In genomic region chr5:139379626-139380449, GRCh38 we compare ENCODE assay signal across 26 cellular contexts. TPM values are rescaled to one million over a fixed set of nuclear protein-coding genes. Genes with fewer than 3 reads are reported as not detected.
DNase-seq lines count a peak whose midpoint lies in the region; ATAC-seq and TF ChIP-seq lines count a peak whose summit lies in the region.
"Had no signal": no experiment of that assay in that cellular context is flagged by ENCODE, and none has a peak within 500 bp of the region (broad histone marks: within the 10 kb centered on the region; RNA-seq: fewer than 3 reads in every experiment).

No MANE protein-coding gene starts in this region.

- H2BK5ac ChIP-seq in neuronal stem cell (ENCODE audit: low read length), result no peak overlapping the region

- no peak for ATAC-seq in activated T-helper 17 cell treated with anti-CD3 and anti-CD28 coated beads, Interleukin-2, amount 50 U/mL, for 72 hours (replicated peaks)
- no peak for ATAC-seq in stimulated activated naive B cell treated with anti-CD40 and anti-IgM and Interleukin-4, amounts not matched to agents 10 μg/mL and 1 μg/mL and 100 μg/mL, for 72 hours (replicated peaks)
- ATAC-seq: activated CD8-positive, alpha-beta T cell treated with anti-CD3 and anti-CD28 coated beads for 36 hours; sciatic nerve had no signal

- H2BK12ac ChIP-seq in neuronal stem cell (ENCODE audit: low read length), result no peak overlapping the region

- peak overlapping the region; percentile 70 for H2AK5ac ChIP-seq in neuronal stem cell (ENCODE audit: low read depth, low read length)

- H2BK120ac ChIP-seq in neuronal stem cell (ENCODE audit: low read depth, low read length), result no peak overlapping the region

- H3K27me3 Mint-ChIP-seq in Caco-2 (ENCODE audit: insufficient read depth, unreplicated experiment), result no peaks in the 10 kb centered on the region
- H3K27me3 Mint-ChIP-seq in activated T-helper 17 cell treated with anti-CD3 and anti-CD28 coated beads, Interleukin-2, amount 50 U/mL, for 72 hours, result no peaks in the 10 kb centered on the region
- H3K27me3 Mint-ChIP-seq in stimulated activated naive B cell treated with anti-CD40 and anti-IgM and Interleukin-4, amounts not matched to agents 10 μg/mL and 1 μg/mL and 100 μg/mL, for 72 hours, result no peaks in the 10 kb centered on the region
- H3K27me3 Mint-ChIP-seq: activated CD8-positive, alpha-beta T cell treated with anti-CD3 and anti-CD28 coated beads for 36 hours; brain; stimulated activated naive CD8-positive, alpha-beta T cell treated with anti-CD3 and anti-CD28 coated beads, Interleukin-15, Interleukin-2, amounts not matched to agents 100 ng/mL and 50 ng/mL, for 24 hours had no signal

- H3K9ac ChIP-seq in neuronal stem cell (ENCODE audit: low read depth, low read length, poor library complexity), result peak overlapping the region; percentile 44

- no peak overlapping the region for H4K91ac ChIP-seq in neuronal stem cell (ENCODE audit: low read depth, low read length, poor library complexity)

- intact Hi-C loops in Caco-2 (cut with micrococcal nuclease; ENCODE audit: unreplicated experiment), result no loop called here

- peaks cover 28% of the 10 kb centered on the region for H3K4me1 ChIP-seq in Caco-2
- peaks cover 0 to 2% of the 10 kb centered on the region in 2 donors for H3K4me1 ChIP-seq in neuronal stem cell (ENCODE audit: control insufficient read depth in 2 of 2, insufficient read depth in 1 of 2, low read depth in 1 of 2, low read length in 2 of 2)

- no peak overlapping the region for H2AFZ ChIP-seq in neuronal stem cell (ENCODE audit: low read length)

- H3K9me3 Mint-ChIP-seq in Caco-2 (ENCODE audit: unreplicated experiment), result no peaks in the 10 kb centered on the region
- H3K9me3 Mint-ChIP-seq in activated T-helper 17 cell treated with anti-CD3 and anti-CD28 coated beads, Interleukin-2, amount 50 U/mL, for 72 hours, result no peaks in the 10 kb centered on the region
- no peaks in the 10 kb centered on the region for H3K9me3 Mint-ChIP-seq in stimulated activated naive B cell treated with anti-CD40 and anti-IgM and Interleukin-4, amounts not matched to agents 10 μg/mL and 1 μg/mL and 100 μg/mL, for 72 hours
- H3K9me3 Mint-ChIP-seq: activated CD8-positive, alpha-beta T cell treated with anti-CD3 and anti-CD28 coated beads for 36 hours; brain; nephron; stimulated activated naive CD8-positive, alpha-beta T cell treated with anti-CD3 and anti-CD28 coated beads, Interleukin-15, Interleukin-2, amounts not matched to agents 100 ng/mL and 50 ng/mL, for 24 hours had no signal

- peak overlapping the region; percentile 37 for H3K4ac ChIP-seq in neuronal stem cell (ENCODE audit: low read length)

- H3K36me3 ChIP-seq in Caco-2 (ENCODE audit: control insufficient read depth, insufficient read depth, low read length) (no peaks in the 10 kb centered on the region; the same call in 1 of the 2 replicates), neuronal stem cell (replicated peaks in 1 of 2; ENCODE audit: control insufficient read depth in 2 of 2, insufficient read depth in 2 of 2, low read length in 2 of 2) (peaks cover 0 to 4% of the 10 kb centered on the region in 2 donors)
- H3K36me3 ChIP-seq: SJSA1, thyroid gland had no signal

- no peak for TF ChIP-seq CTCF in Caco-2 (IDR thresholded peaks at IDR 0.05; ENCODE audit: insufficient read depth in 1 of 2, low read depth in 1 of 2, low read length in 1 of 2, severe bottlenecking in 1 of 2, unreplicated experiment in 1 of 2)

- POLR2A ChIA-PET in Caco-2 (lab: Charles Lee), result no interaction called here

- H3K27me3 ChIP-seq in Caco-2 (replicated peaks; ENCODE audit: control insufficient read depth, insufficient read depth, low read length) (no peaks in the 10 kb centered on the region), neuronal stem cell (ENCODE audit: control insufficient read depth in 3 of 3, insufficient read depth in 3 of 3, low read depth in 1 of 3, low read length in 3 of 3) (peaks cover 0 to 2% (median 0%) of the 10 kb centered on the region in 3 experiments)
- H3K27me3 ChIP-seq: Peyer's patch, SJSA1, thyroid gland had no signal

- H3K27ac Mint-ChIP-seq in Caco-2 (ENCODE audit: unreplicated experiment), result peak overlapping the region; percentile 71
- H3K27ac Mint-ChIP-seq in activated T-helper 17 cell treated with anti-CD3 and anti-CD28 coated beads, Interleukin-2, amount 50 U/mL, for 72 hours, result peak overlapping the region; percentile 37
- no peak overlapping the region for H3K27ac Mint-ChIP-seq in stimulated activated naive B cell treated with anti-CD40 and anti-IgM and Interleukin-4, amounts not matched to agents 10 μg/mL and 1 μg/mL and 100 μg/mL, for 72 hours
- H3K27ac Mint-ChIP-seq: activated CD8-positive, alpha-beta T cell treated with anti-CD3 and anti-CD28 coated beads for 36 hours; stimulated activated naive CD8-positive, alpha-beta T cell treated with anti-CD3 and anti-CD28 coated beads, Interleukin-15, Interleukin-2, amounts not matched to agents 100 ng/mL and 50 ng/mL, for 24 hours had no signal

- no peak overlapping the region for H2BK15ac ChIP-seq in neuronal stem cell (ENCODE audit: low read length)

- H4K8ac ChIP-seq in neuronal stem cell (ENCODE audit: low read depth, low read length), result peak overlapping the region; percentile 82

- BruUV-seq in Caco-2 (replicated peaks; lab: Mats Ljungman, UMichigan), result no TSS peak

- H3K14ac ChIP-seq in neuronal stem cell (ENCODE audit: low read length), result peak overlapping the region; percentile 89

- H3K4me3 Mint-ChIP-seq in Caco-2 (ENCODE audit: unreplicated experiment), result no peak overlapping the region
- H3K4me3 Mint-ChIP-seq in activated T-helper 17 cell treated with anti-CD3 and anti-CD28 coated beads, Interleukin-2, amount 50 U/mL, for 72 hours, result no peak overlapping the region
- H3K4me3 Mint-ChIP-seq in stimulated activated naive B cell treated with anti-CD40 and anti-IgM and Interleukin-4, amounts not matched to agents 10 μg/mL and 1 μg/mL and 100 μg/mL, for 72 hours, result no peak overlapping the region
- H3K4me3 Mint-ChIP-seq: activated CD8-positive, alpha-beta T cell treated with anti-CD3 and anti-CD28 coated beads for 36 hours; brain; nephron; stimulated activated naive CD8-positive, alpha-beta T cell treated with anti-CD3 and anti-CD28 coated beads, Interleukin-15, Interleukin-2, amounts not matched to agents 100 ng/mL and 50 ng/mL, for 24 hours had no signal

- no CpG with 5 or more reads among the region's 15 CpGs for WGBS in neuronal stem cell (ENCODE audit: extremely low coverage in 2 of 2, insufficient read length in 2 of 2, insufficient replicate concordance in 1 of 2), 2 donors

- CTCF ChIA-PET in Caco-2 (lab: Charles Lee), result no interaction called here

- DNase-seq in activated effector memory CD4-positive, alpha-beta T cell treated with anti-CD3 and anti-CD28 coated beads, Interleukin-2, amount 50 U/mL, for 16 hours, result peak; percentile 46
- no peak for DNase-seq in activated effector memory CD4-positive, alpha-beta T cell treated with Interleukin-2 at 50 U/mL for 16 hours
- no peak for DNase-seq in Caco-2
- DNase-seq in neuronal stem cell (ENCODE audit: low spot score), result no peak
- DNase-seq in NCI-H82 (lab: John Stamatoyannopoulos, UW), result no peak
- no peak for DNase-seq in stimulated activated naive B cell treated with anti-CD40 and anti-IgM and Interleukin-4, amounts not matched to agents 10 μg/mL and 1 μg/mL and 100 μg/mL, for 72 hours
- DNase-seq in NCI-H2171 (lab: John Stamatoyannopoulos, UW), result no peak
- DNase-seq: activated CD4-positive, CD25-positive, alpha-beta regulatory T cell treated with anti-CD3 and anti-CD28 coated beads, Interleukin-2, amount 50 U/mL, for 72 hours; activated CD8-positive, alpha-beta T cell treated with anti-CD3 and anti-CD28 coated beads for 36 hours; GDM1; NCI-H1105; NCI-H2029 treated with DMSO at 0.1 percent for 48 hours; NCI-H2227 treated with DMSO at 0.1 percent for 48 hours; NCI-H69; thyroid gland had no signal

- no peak overlapping the region for H3K4me2 ChIP-seq in neuronal stem cell (ENCODE audit: insufficient read depth, low read length, poor library complexity, severe bottlenecking)

- H3K23ac ChIP-seq in neuronal stem cell (ENCODE audit: low read depth, low read length, poor library complexity), result peak overlapping the region; percentile 73

- peaks cover 27% of the 10 kb centered on the region for H3K4me1 Mint-ChIP-seq in Caco-2 (ENCODE audit: low read depth, unreplicated experiment)
- peaks cover 6% of the 10 kb centered on the region for H3K4me1 Mint-ChIP-seq in activated T-helper 17 cell treated with anti-CD3 and anti-CD28 coated beads, Interleukin-2, amount 50 U/mL, for 72 hours
- peaks cover 20 to 35% of the 10 kb centered on the region in 2 donors for H3K4me1 Mint-ChIP-seq in stimulated activated naive B cell treated with anti-CD40 and anti-IgM and Interleukin-4, amounts not matched to agents 10 μg/mL and 1 μg/mL and 100 μg/mL, for 72 hours
- H3K4me1 Mint-ChIP-seq: brain had no signal

- H3K4me3 ChIP-seq in Caco-2 (ENCODE audit: low read depth, low read length) (no peak overlapping the region), neuronal stem cell (ENCODE audit: low read length in 2 of 2) (peak overlapping the region in 1 of 2 donors; percentile 21)
- H3K4me3 ChIP-seq: Peyer's patch, SJSA1, thyroid gland had no signal

- H3K36me3 Mint-ChIP-seq in Caco-2 (ENCODE audit: insufficient read depth, unreplicated experiment), result peaks cover 19% of the 10 kb centered on the region
- no peaks in the 10 kb centered on the region for H3K36me3 Mint-ChIP-seq in activated T-helper 17 cell treated with anti-CD3 and anti-CD28 coated beads, Interleukin-2, amount 50 U/mL, for 72 hours (ENCODE audit: low read depth)
- peaks cover 10 to 23% of the 10 kb centered on the region in 2 donors for H3K36me3 Mint-ChIP-seq in stimulated activated naive B cell treated with anti-CD40 and anti-IgM and Interleukin-4, amounts not matched to agents 10 μg/mL and 1 μg/mL and 100 μg/mL, for 72 hours

- peaks cover 7% of the 10 kb centered on the region for H3K79me1 ChIP-seq in neuronal stem cell (ENCODE audit: low read depth, low read length)

- no peak overlapping the region for H3K27ac ChIP-seq in neuronal stem cell (replicated peaks; ENCODE audit: low read length)
- H3K27ac ChIP-seq: Peyer's patch, SJSA1, thyroid gland had no signal

- H3K9me3 ChIP-seq in Caco-2 (no peaks in the 10 kb centered on the region; the same call in 1 of the 2 replicates), neuronal stem cell (replicated peaks in 1 of 2; ENCODE audit: control insufficient read depth in 2 of 2, insufficient read depth in 1 of 2, low read depth in 1 of 2, low read length in 2 of 2) (peaks cover 0 to 3% of the 10 kb centered on the region in 2 donors)
- H3K9me3 ChIP-seq: Peyer's patch, SJSA1, thyroid gland had no signal

- peak overlapping the region; percentile 64 for H3K18ac ChIP-seq in neuronal stem cell (ENCODE audit: low read length)

RNA-seq across cellular contexts. Expression of gene SLC23A1, which starts 3.3 kb away (rescaled TPM):
- 20.4 and 24.0 TPM in 2 replicates for total RNA-seq in Caco-2 (2022)
- total RNA-seq in activated T-helper 17 cell treated with anti-CD3 and anti-CD28 coated beads, Interleukin-2, amount 50 U/mL, for 72 hours, result 1 to 10 TPM in 1 of 2 donors, under 1 TPM in 1; 0.95 to 1.6 TPM
- polyA plus RNA-seq in neuronal stem cell (2013, experiment 1 of 2), result 0.01 TPM
- polyA plus RNA-seq in neuronal stem cell (2013, experiment 2 of 2), result 0.03 TPM
- total RNA-seq: glomerular endothelial cell, H1, mononuclear cell, sciatic nerve, SJSA1, thyroid gland had no signal
- polyA plus RNA-seq: H1, keratinocyte had no signal

RNA-seq across cellular contexts. Expression of gene MZB1, which starts 9.9 kb away (rescaled TPM):
- not detected in 2 replicates for total RNA-seq in Caco-2 (2022)
- total RNA-seq in activated T-helper 17 cell treated with anti-CD3 and anti-CD28 coated beads, Interleukin-2, amount 50 U/mL, for 72 hours, result 10 to 100 TPM; 39.9 to 55.2 TPM
- 0.31 TPM for polyA plus RNA-seq in neuronal stem cell (2013, experiment 1 of 2)
- polyA plus RNA-seq in neuronal stem cell (2013, experiment 2 of 2), result 0.32 TPM
- total RNA-seq: SJSA1 had no signal
- polyA plus RNA-seq: keratinocyte had no signal

RNA-seq across cellular contexts. Expression of gene PROB1, which starts 15.1 kb away (rescaled TPM):
- 2.7 and 2.9 TPM in 2 replicates for total RNA-seq in Caco-2 (2022)
- total RNA-seq in activated T-helper 17 cell treated with anti-CD3 and anti-CD28 coated beads, Interleukin-2, amount 50 U/mL, for 72 hours, result 1 to 10 TPM; 4.7 to 6.4 TPM
- 2.0 TPM for polyA plus RNA-seq in neuronal stem cell (2013, experiment 1 of 2)
- polyA plus RNA-seq in neuronal stem cell (2013, experiment 2 of 2), result 2.1 TPM

RNA-seq across cellular contexts. Expression of gene SPATA24, which starts 24.1 kb away (rescaled TPM):
- total RNA-seq in Caco-2 (2022), result 10.1 and 10.2 TPM in 2 replicates
- total RNA-seq in activated T-helper 17 cell treated with anti-CD3 and anti-CD28 coated beads, Interleukin-2, amount 50 U/mL, for 72 hours, result 1 to 10 TPM; 5.6 to 9.2 TPM
- polyA plus RNA-seq in neuronal stem cell (2013, experiment 1 of 2), result 15.3 TPM
- polyA plus RNA-seq in neuronal stem cell (2013, experiment 2 of 2), result 15.2 TPM

RNA-seq across cellular contexts. Expression of gene PAIP2, which starts 38.2 kb away (rescaled TPM):
- total RNA-seq in Caco-2 (2022), result 73.6 and 83.6 TPM in 2 replicates
- total RNA-seq in activated T-helper 17 cell treated with anti-CD3 and anti-CD28 coated beads, Interleukin-2, amount 50 U/mL, for 72 hours, result 100 to 1,000 TPM; 102 to 157 TPM
- polyA plus RNA-seq in neuronal stem cell (2013, experiment 1 of 2), result 196 TPM
- 197 TPM for polyA plus RNA-seq in neuronal stem cell (2013, experiment 2 of 2)

Comparison
In these comparisons a context has a peak if more than half of its experiments do, and no peak if none do; other contexts are left out.
1. RNA of gene MZB1, which starts 9.9 kb away (total RNA-seq): 39.9 to 55.2 TPM in activated T-helper 17 cell treated with anti-CD3 and anti-CD28 coated beads, Interleukin-2, amount 50 U/mL, for 72 hours; not detected in Caco-2; every median in the first group is over 10 times any median in the second.